ENCODE assay signal across 8 cellular contexts in genomic region chr13:112711528-112712265, GRCh38. TPM values are rescaled to one million over a fixed set of nuclear protein-coding genes. Genes with fewer than 3 reads are reported as not detected.
A peak's percentile ranks its signal among the peaks of the same experiment; 100 is the strongest.
DNase-seq lines count a peak whose midpoint lies in the region; ATAC-seq and TF ChIP-seq lines count a peak whose summit lies in the region.

No MANE protein-coding gene starts in this region.

- H3K27ac Mint-ChIP-seq in stimulated activated naive CD8-positive, alpha-beta T cell treated with anti-CD3 and anti-CD28 coated beads, Interleukin-15, amount 100 ng/mL, for 72 hours: no peak overlapping the region
- peak overlapping the region in 4 of 6 donors; percentile 28 to 52 (median 50) for H3K27ac Mint-ChIP-seq in naive B cell

- H3K4me3 Mint-ChIP-seq in stimulated activated naive CD8-positive, alpha-beta T cell treated with anti-CD3 and anti-CD28 coated beads, Interleukin-15, amount 100 ng/mL, for 72 hours: no peak overlapping the region
- peak overlapping the region in 2 of 8 donors; percentile 40 to 52 for H3K4me3 Mint-ChIP-seq in naive B cell

- DNase-seq in stimulated activated naive CD8-positive, alpha-beta T cell treated with anti-CD3 and anti-CD28 coated beads, Interleukin-15, Interleukin-2, amounts not matched to agents 100 U/mL and 50 U/mL, for 24 hours: no peak
- DNase-seq in stimulated activated naive CD8-positive, alpha-beta T cell treated with anti-CD3 and anti-CD28 coated beads, Interleukin-15, amount 100 ng/mL, for 72 hours: no peak
- DNase-seq in fibroblast of mammary gland (ENCODE audit: low read depth): peak; percentile 97
- no peak for DNase-seq in naive B cell
- no peak for DNase-seq in activated CD8-positive, alpha-beta memory T cell treated with anti-CD3 and anti-CD28 coated beads, Interleukin-2, amount 50 U/mL, for 4 hours
- DNase-seq in T-helper 2 cell: no peak

- H3K27me3 Mint-ChIP-seq in stimulated activated naive CD8-positive, alpha-beta T cell treated with anti-CD3 and anti-CD28 coated beads, Interleukin-15, amount 100 ng/mL, for 72 hours: no peaks in the 10 kb centered on the region
- H3K27me3 Mint-ChIP-seq in naive B cell: no peaks in the 10 kb centered on the region

- peaks cover 24% of the 10 kb centered on the region for H3K4me1 Mint-ChIP-seq in stimulated activated naive CD8-positive, alpha-beta T cell treated with anti-CD3 and anti-CD28 coated beads, Interleukin-15, amount 100 ng/mL, for 72 hours
- peaks cover 17 to 43% (median 22%) of the 10 kb centered on the region in 3 donors for H3K4me1 Mint-ChIP-seq in naive B cell

- TF ChIP-seq CTCF in fibroblast of mammary gland (conservative IDR thresholded peaks at IDR 0.05; ENCODE audit: control insufficient read depth, insufficient read depth, low read depth, low read length): peak; percentile 29

- ATAC-seq in stimulated activated naive CD8-positive, alpha-beta T cell treated with anti-CD3 and anti-CD28 coated beads, Interleukin-15, Interleukin-2, amounts not matched to agents 100 U/mL and 50 U/mL, for 24 hours: peak; percentile 47
- no peak for ATAC-seq in stimulated activated naive CD8-positive, alpha-beta T cell treated with anti-CD3 and anti-CD28 coated beads, Interleukin-15, amount 100 ng/mL, for 72 hours
- peak; percentile 52 for ATAC-seq in HG03280 (IDR thresholded peaks at IDR 0.05; ENCODE audit: unreplicated experiment)
- peak; percentile 99 for ATAC-seq in SK-N-SH treated with all-trans-retinoic acid at 6 μM for 48 hours
- ATAC-seq in naive B cell (ENCODE audit: low read depth in 2 of 2): peak; percentile 64 to 72

- peak overlapping the region; percentile 42 for H3K4me3 ChIP-seq in fibroblast of mammary gland (ENCODE audit: control insufficient read depth, low read depth, low read length)

- H3K9me3 Mint-ChIP-seq in stimulated activated naive CD8-positive, alpha-beta T cell treated with anti-CD3 and anti-CD28 coated beads, Interleukin-15, amount 100 ng/mL, for 72 hours: no peaks in the 10 kb centered on the region
- H3K9me3 Mint-ChIP-seq in naive B cell: no peaks in the 10 kb centered on the region

- H3K36me3 Mint-ChIP-seq in naive B cell: peaks cover 0 to 9% of the 10 kb centered on the region in 2 donors

TF ChIP-seq in SK-N-SH treated with all-trans-retinoic acid at 6 μM for 48 hours, 23 proteins besides CTCF, POLR2A, EP300 and RAD21:
- TF ChIP-seq CREB5 (CRISPR knock-in tag; IDR thresholded peaks at IDR 0.05; ENCODE audit: low read depth) (no peak), RARB (CRISPR knock-in tag; IDR thresholded peaks at IDR 0.05) (no peak), ISL1 (CRISPR knock-in tag; IDR thresholded peaks at IDR 0.05) (peak; percentile 72), ZFP3 (CRISPR knock-in tag; IDR thresholded peaks at IDR 0.05) (peak; percentile 73; the same call in 1 of the 2 replicates), CSRNP3 (CRISPR knock-in tag; IDR thresholded peaks at IDR 0.05) (no peak), ESRRG (CRISPR knock-in tag; IDR thresholded peaks at IDR 0.05) (no peak), ZNF565 (CRISPR knock-in tag; conservative IDR thresholded peaks at IDR 0.05; ENCODE audit: low read depth) (no peak), PATZ1 (CRISPR knock-in tag; IDR thresholded peaks at IDR 0.05; ENCODE audit: borderline replicate concordance) (peak; percentile 70; the same call in 1 of the 2 replicates)

RNA-seq across cellular contexts. Expression of gene ATP11A, which starts 21.9 kb away (rescaled TPM):
- polyA plus RNA-seq in naive B cell (ENCODE audit: low read depth in 6 of 6): 10 to 100 TPM in 5 of 6 donors, 1 to 10 TPM in 1; 7.9 to 23.3 (median 12.9) TPM

Comparison
In these comparisons a context has a peak if more than half of its experiments do, and no peak if none do; other contexts are left out.
1. H3K27ac Mint-ChIP-seq: peak in naive B cell (4 of 6); none in stimulated activated naive CD8-positive, alpha-beta T cell treated with anti-CD3 and anti-CD28 coated beads, Interleukin-15, amount 100 ng/mL, for 72 hours (0 of 2).